In genomic region chr5:149962601-149963300, GRCh38 we compare ENCODE assay signal across 1 cellular context.
A peak's percentile ranks its signal among the peaks of the same experiment; 100 is the strongest.
TF ChIP-seq lines count a peak whose summit lies in the region.

No MANE protein-coding gene starts in this region.

TF ChIP-seq in HEK293, 187 proteins besides CTCF, POLR2A, EP300 and RAD21 (continued from another document and continues in another):
- TF ChIP-seq ZNF16 (tag by site-specific recombination; IDR thresholded peaks at IDR 0.05; ENCODE audit: low read depth) (no peak), BCL11B (tag by site-specific recombination; IDR thresholded peaks at IDR 0.05; ENCODE audit: low read depth) (no peak), GLI2 (tag by site-specific recombination; IDR thresholded peaks at IDR 0.05; ENCODE audit: borderline replicate concordance, low read depth) (peak; percentile 73; the same call in 1 of the 2 replicates), ZNF558 (tag by site-specific recombination; IDR thresholded peaks at IDR 0.05) (peak; percentile 95), GLI4 (tag by site-specific recombination; IDR thresholded peaks at IDR 0.05) (no peak), HOXC10 (CRISPR knock-in tag; IDR thresholded peaks at IDR 0.05) (no peak), AEBP2 (tag by site-specific recombination; IDR thresholded peaks at IDR 0.05; ENCODE audit: borderline replicate concordance) (0 out of 2 replicates have a peak, but pooled peaks have one; percentile 77), ZNF174 (tag by site-specific recombination; IDR thresholded peaks at IDR 0.05) (no peak), RBAK (tag by site-specific recombination; IDR thresholded peaks at IDR 0.05) (0 out of 2 replicates have a peak, but pooled peaks have one; percentile 72), ZNF354C (tag by site-specific recombination; IDR thresholded peaks at IDR 0.05; ENCODE audit: borderline replicate concordance, low read depth) (peak; percentile 90; the same call in 1 of the 2 replicates), ZNF335 (tag by site-specific recombination; conservative IDR thresholded peaks at IDR 0.05) (no peak), ZNF292 (tag by site-specific recombination; IDR thresholded peaks at IDR 0.05; ENCODE audit: borderline replicate concordance, low read depth) (peak; percentile 69; the same call in 1 of the 2 replicates), PRDM2 (tag by site-specific recombination; IDR thresholded peaks at IDR 0.05; ENCODE audit: borderline replicate concordance) (no peak), KLF1 (tag by site-specific recombination; IDR thresholded peaks at IDR 0.05) (no peak; the same call in 1 of the 2 replicates), ZNF211 (tag by site-specific recombination; IDR thresholded peaks at IDR 0.05; ENCODE audit: low read depth) (no peak), ZNF768 (tag by site-specific recombination; IDR thresholded peaks at IDR 0.05) (no peak), ZNF549 (tag by site-specific recombination; IDR thresholded peaks at IDR 0.05) (no peak), ZBTB6 (tag by site-specific recombination; IDR thresholded peaks at IDR 0.05) (no peak), ZNF791 (tag by site-specific recombination; IDR thresholded peaks at IDR 0.05) (peak; percentile 89), ZNF585B (tag by site-specific recombination; IDR thresholded peaks at IDR 0.05) (no peak), KLF10 (tag by site-specific recombination; IDR thresholded peaks at IDR 0.05) (no peak), ZEB2 (tag by site-specific recombination; IDR thresholded peaks at IDR 0.05) (no peak), ZNF571 (tag by site-specific recombination; IDR thresholded peaks at IDR 0.05) (no peak), GLIS2 (tag by site-specific recombination; IDR thresholded peaks at IDR 0.05) (no peak), OVOL3 (tag by site-specific recombination; IDR thresholded peaks at IDR 0.05) (no peak), ZFP37 (tag by site-specific recombination; IDR thresholded peaks at IDR 0.05) (peak; percentile 92), ZSCAN23 (tag by site-specific recombination; IDR thresholded peaks at IDR 0.05) (no peak), ZIC2 (tag by site-specific recombination; IDR thresholded peaks at IDR 0.05) (no peak), ZNF18 (tag by site-specific recombination; IDR thresholded peaks at IDR 0.05) (0 out of 2 replicates have a peak, but pooled peaks have one; percentile 33), ZNF391 (tag by site-specific recombination; IDR thresholded peaks at IDR 0.05; ENCODE audit: borderline replicate concordance, low read depth) (no peak), ZNF362 (tag by site-specific recombination; IDR thresholded peaks at IDR 0.05) (no peak; the same call in 1 of the 2 replicates), PRDM1 (tag by site-specific recombination; IDR thresholded peaks at IDR 0.05) (peak; percentile 69), ZNF280D (tag by site-specific recombination; IDR thresholded peaks at IDR 0.05) (no peak), ZNF146 (tag by site-specific recombination; IDR thresholded peaks at IDR 0.05) (no peak), ZNF621 (tag by site-specific recombination; IDR thresholded peaks at IDR 0.05) (no peak), ZNF792 (tag by site-specific recombination; IDR thresholded peaks at IDR 0.05) (no peak), ZNF398 (tag by site-specific recombination; IDR thresholded peaks at IDR 0.05) (no peak), ZBTB10 (tag by site-specific recombination; IDR thresholded peaks at IDR 0.05) (no peak), ZNF561 (tag by site-specific recombination; IDR thresholded peaks at IDR 0.05; ENCODE audit: borderline replicate concordance) (no peak), ZNF19 (tag by site-specific recombination; IDR thresholded peaks at IDR 0.05; ENCODE audit: low read depth) (peak; percentile 85; the same call in 1 of the 2 replicates), KLF8 (tag by site-specific recombination; IDR thresholded peaks at IDR 0.05) (no peak), SP3 (tag by site-specific recombination; IDR thresholded peaks at IDR 0.05) (peak; percentile 42; the same call in 1 of the 2 replicates)
